8 cellular contexts compared by ENCODE assay signal in genomic region chr1:212285685-212286436, GRCh38. TPM values are rescaled to one million over a fixed set of nuclear protein-coding genes. Genes with fewer than 3 reads are reported as not detected.
A peak's percentile ranks its signal among the peaks of the same experiment; 100 is the strongest.
DNase-seq lines count a peak whose midpoint lies in the region; ATAC-seq and TF ChIP-seq lines count a peak whose summit lies in the region.

No MANE protein-coding gene starts in this region.

- ATAC-seq in GM21528 (IDR thresholded peaks at IDR 0.05; ENCODE audit: low FRiP score, unreplicated experiment) (peak; percentile 18), right cardiac atrium (peak; percentile 9 to 25), sciatic nerve (no peak)

- peak overlapping the region; percentile 99 for H3K27ac ChIP-seq in right cardiac atrium (ENCODE audit: low read length)

- intact Hi-C loops in right cardiac atrium (cut with DNase I) (loop anchor here in 3 of 4 donors (5.0 to 10.0 kb wide), 4 partner anchors 131 to 214 kb away; no protein-coding TSS in a partner anchor), sciatic nerve (cut with DNase I) (no loop called here)

- WGBS in right cardiac atrium: under 1% methylated on average over 83 of the region's 83 CpGs

- TF ChIP-seq RAD21 in Ishikawa (IDR thresholded peaks at IDR 0.05; ENCODE audit: low read depth): no peak

- H3K4me3 ChIP-seq in right cardiac atrium (ENCODE audit: low read length): peak overlapping the region; percentile 94

- peaks cover 2% of the 10 kb centered on the region for H3K4me1 ChIP-seq in right cardiac atrium (ENCODE audit: control insufficient read depth, insufficient read depth, low read length)

- no peaks in the 10 kb centered on the region for H3K9me3 ChIP-seq in right cardiac atrium (ENCODE audit: control insufficient read depth, low read length)

- H3K27me3 ChIP-seq in right cardiac atrium (ENCODE audit: control insufficient read depth, insufficient read depth): no peaks in the 10 kb centered on the region

- TF ChIP-seq EP300 in Ishikawa (IDR thresholded peaks at IDR 0.05; ENCODE audit: borderline replicate concordance): no peak

- DNase-seq in EL: peak; percentile 60
- DNase-seq in SKM-1 (lab: John Stamatoyannopoulos, UW; ENCODE audit: unreplicated experiment): peak; percentile 67
- DNase-seq in activated naive CD8-positive, alpha-beta T cell treated with anti-CD3 and anti-CD28 coated beads, Interleukin-2, amount 50 U/mL, for 16 hours (ENCODE audit: low read depth, low spot score): peak; percentile 44
- DNase-seq in right cardiac atrium: peak; percentile 70 to 88 (median 85)
- DNase-seq in sciatic nerve (ENCODE audit: low spot score): peak; percentile 82
- no peak for DNase-seq in occipital lobe (lab: John Stamatoyannopoulos, UW)

TF ChIP-seq in Ishikawa, 13 proteins besides CTCF, POLR2A, EP300 and RAD21:
- TF ChIP-seq TCF12 (IDR thresholded peaks at IDR 0.05; ENCODE audit: low read depth): no peak
- TF ChIP-seq MAX (IDR thresholded peaks at IDR 0.05): peak; percentile 75
- TF ChIP-seq TAF1 (IDR thresholded peaks at IDR 0.05; ENCODE audit: low read depth): peak; percentile 69
- TF ChIP-seq EGR1 (IDR thresholded peaks at IDR 0.05): no peak
- no peak for TF ChIP-seq ZBTB7A (IDR thresholded peaks at IDR 0.05; ENCODE audit: low read depth)
- TF ChIP-seq REST (IDR thresholded peaks at IDR 0.05; ENCODE audit: low read depth): no peak
- TF ChIP-seq FOXM1 (IDR thresholded peaks at IDR 0.05; ENCODE audit: borderline replicate concordance, low read depth): no peak
- TF ChIP-seq USF1 (IDR thresholded peaks at IDR 0.05): no peak
- TF ChIP-seq CEBPB (IDR thresholded peaks at IDR 0.05): no peak
- peak; percentile 78 for TF ChIP-seq YY1 (IDR thresholded peaks at IDR 0.05; ENCODE audit: low read depth)
- TF ChIP-seq TEAD4 (IDR thresholded peaks at IDR 0.05): no peak
- TF ChIP-seq NFIC (IDR thresholded peaks at IDR 0.05): peak; percentile 36; the same call in 1 of the 2 replicates
- no peak for TF ChIP-seq CREB1 (IDR thresholded peaks at IDR 0.05; ENCODE audit: low read depth)

RNA-seq across cellular contexts. Expression of gene PPP2R5A, which starts 0.7 kb away (rescaled TPM):
- total RNA-seq in right cardiac atrium (10 to 100 TPM; 58.4 to 72.0 (median 61.3) TPM), sciatic nerve (39.1 TPM), occipital lobe (34.5 TPM)
- polyA plus RNA-seq in right cardiac atrium: 53.1 TPM
